ENCODE assay signal across 8 cellular contexts in the genomic region with DNA sequence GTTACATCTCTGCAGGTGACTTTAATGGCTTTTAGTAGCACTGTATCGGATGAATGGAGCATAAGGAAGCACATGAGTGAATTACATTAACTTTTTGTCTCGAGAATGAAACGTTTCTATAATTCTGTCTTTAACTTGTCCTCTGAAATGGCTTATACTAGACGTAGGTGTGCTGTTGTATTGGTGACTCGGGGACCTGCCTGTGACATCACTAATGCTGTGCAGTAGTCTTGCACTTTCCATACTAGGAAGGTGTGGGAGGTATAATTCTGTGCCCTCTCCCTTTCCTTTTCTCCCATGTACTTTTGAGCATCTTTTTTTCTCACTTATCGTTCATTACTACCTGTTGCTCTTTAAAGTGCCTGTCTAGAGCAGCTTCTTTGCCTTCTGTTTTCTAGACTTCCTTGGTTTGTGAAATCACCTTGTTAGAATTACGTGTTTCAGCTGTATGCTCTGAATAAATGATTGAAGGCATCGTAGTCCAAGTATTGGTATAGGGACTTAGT. TPM values are rescaled to one million over a fixed set of nuclear protein-coding genes. Genes with fewer than 3 reads are reported as not detected.
A peak's percentile ranks its signal among the peaks of the same experiment; 100 is the strongest.
DNase-seq lines count a peak whose midpoint lies in the region; ATAC-seq and TF ChIP-seq lines count a peak whose summit lies in the region.

No MANE protein-coding gene starts in this region.

- H3K9me3 Mint-ChIP-seq in CD4-positive, CD25-positive, alpha-beta regulatory T cell: peaks cover 0 to 3% (median 0%) of the 10 kb centered on the region in 7 donors

- H3K4me1 ChIP-seq in CD4-positive, CD25-positive, alpha-beta regulatory T cell (ENCODE audit: control insufficient read depth, insufficient read depth, low read length, poor library complexity, severe bottlenecking): peaks cover 39% of the 10 kb centered on the region
- H3K4me1 ChIP-seq in GM23248 (ENCODE audit: insufficient read depth) (peaks cover 30% of the 10 kb centered on the region), parathyroid adenoma (no peaks in the 10 kb centered on the region)

- H3K4me1 Mint-ChIP-seq in CD4-positive, CD25-positive, alpha-beta regulatory T cell: peaks cover 35 to 55% (median 49%) of the 10 kb centered on the region in 4 donors

- TF ChIP-seq CTCF in epithelial cell of esophagus (IDR thresholded peaks at IDR 0.05; ENCODE audit: insufficient read depth, low read depth, low read length, missing control alignments) (no peak), parathyroid adenoma (IDR thresholded peaks at IDR 0.05) (no peak)

- H2AFZ ChIP-seq in GM23248: peak overlapping the region; percentile 99
- peak overlapping the region; percentile 95 for H2AFZ ChIP-seq in parathyroid adenoma

- no peak for ATAC-seq in CD4-positive, CD25-positive, alpha-beta regulatory T cell (ENCODE audit: low read depth in 2 of 2)
- ATAC-seq in HG02623 (IDR thresholded peaks at IDR 0.05; ENCODE audit: unreplicated experiment): no peak

- H3K36me3 Mint-ChIP-seq in CD4-positive, CD25-positive, alpha-beta regulatory T cell: peaks cover 8% of the 10 kb centered on the region

- peaks cover 14% of the 10 kb centered on the region for H3K27me3 Mint-ChIP-seq in CD4-positive, CD25-positive, alpha-beta regulatory T cell

- H3K9ac ChIP-seq in GM23248: peak overlapping the region; percentile 92
- H3K9ac ChIP-seq in SK-N-MC (ENCODE audit: insufficient read length): peak overlapping the region; percentile 88
- H3K9ac ChIP-seq in parathyroid adenoma: no peak overlapping the region

- WGBS in GM23248 (ENCODE audit: low coverage in 1 of 2, low lambda C conversion rate in 2 of 2, missing lambda C conversion rate in 2 of 2), 2 experiments: 48 to 52% methylated on average over 8 of the region's 8 CpGs

- in situ Hi-C loops in GM23248 (cut with MboI): no loop called here

- peak overlapping the region; percentile 94 to 97 (median 97) for H3K4me3 Mint-ChIP-seq in CD4-positive, CD25-positive, alpha-beta regulatory T cell

- peaks cover 5% of the 10 kb centered on the region for H3K27me3 ChIP-seq in CD4-positive, CD25-positive, alpha-beta regulatory T cell (ENCODE audit: control insufficient read depth, insufficient read depth, low read length)
- no peaks in the 10 kb centered on the region for H3K27me3 ChIP-seq in GM23248 (replicated peaks; ENCODE audit: insufficient read depth)
- H3K27me3 ChIP-seq in parathyroid adenoma (ENCODE audit: control insufficient read depth, insufficient read depth, low read length): no peaks in the 10 kb centered on the region

- H3F3A ChIP-seq in GM23248 (ENCODE audit: insufficient read depth): no peaks in the 10 kb centered on the region

- H3K4me2 ChIP-seq in GM23248 (ENCODE audit: unreplicated experiment) (peak overlapping the region; percentile 87), parathyroid adenoma (ENCODE audit: low read length) (peak overlapping the region; percentile 84)

- H3K9me3 ChIP-seq in CD4-positive, CD25-positive, alpha-beta regulatory T cell (ENCODE audit: control insufficient read depth in 2 of 2, low read length in 2 of 2): no peaks in the 10 kb centered on the region
- H3K9me3 ChIP-seq in GM23248 (ENCODE audit: low read depth): no peaks in the 10 kb centered on the region
- no peaks in the 10 kb centered on the region for H3K9me3 ChIP-seq in SK-N-MC (ENCODE audit: low read depth, low read length)
- H3K9me3 ChIP-seq in parathyroid adenoma (ENCODE audit: control insufficient read depth, low read length): no peaks in the 10 kb centered on the region

- no peaks in the 10 kb centered on the region for H3K36me3 ChIP-seq in CD4-positive, CD25-positive, alpha-beta regulatory T cell (ENCODE audit: control insufficient read depth, insufficient read depth, low read length)
- H3K36me3 ChIP-seq in GM23248 (ENCODE audit: low read depth): no peaks in the 10 kb centered on the region
- peaks cover 4% of the 10 kb centered on the region; the same call in 1 of the 2 replicates for H3K36me3 ChIP-seq in SK-N-MC (ENCODE audit: insufficient read depth, low read length)
- H3K36me3 ChIP-seq in parathyroid adenoma (ENCODE audit: control insufficient read depth, insufficient read depth, low read length): no peaks in the 10 kb centered on the region

- peak overlapping the region; percentile 94 for H3K4me3 ChIP-seq in CD4-positive, CD25-positive, alpha-beta regulatory T cell (ENCODE audit: low read depth, low read length)
- peak overlapping the region; percentile 95 for H3K4me3 ChIP-seq in GM23248
- peak overlapping the region; percentile 79 for H3K4me3 ChIP-seq in SK-N-MC
- H3K4me3 ChIP-seq in epithelial cell of esophagus (ENCODE audit: low read length): peak overlapping the region; percentile 91
- peak overlapping the region; percentile 92 for H3K4me3 ChIP-seq in parathyroid adenoma (ENCODE audit: low read depth, low read length)

- H4K20me1 ChIP-seq in GM23248 (ENCODE audit: insufficient read depth): no peaks in the 10 kb centered on the region

- H3K27ac Mint-ChIP-seq in CD4-positive, CD25-positive, alpha-beta regulatory T cell: peak overlapping the region; percentile 97 to 99 (median 97)

- DNase-seq in CD4-positive, CD25-positive, alpha-beta regulatory T cell: peak; percentile 2 to 39 (median 32)
- peak; percentile 13 for DNase-seq in GM23248
- no peak for DNase-seq in SK-N-MC (ENCODE audit: low read depth, low spot score)
- DNase-seq in epithelial cell of esophagus (ENCODE audit: low read depth): peak; percentile 32
- no peak for DNase-seq in retina
- no peak for DNase-seq in GF-D8 (lab: John Stamatoyannopoulos, UW)

- peaks cover 60% of the 10 kb centered on the region for H3K79me2 ChIP-seq in GM23248 (ENCODE audit: insufficient read depth)
- peaks cover 3% of the 10 kb centered on the region for H3K79me2 ChIP-seq in parathyroid adenoma

- H3K27ac ChIP-seq in CD4-positive, CD25-positive, alpha-beta regulatory T cell (ENCODE audit: insufficient read depth, low read length, poor library complexity, severe bottlenecking): peak overlapping the region; percentile 98
- 0 out of 2 replicates have a peak overlapping the region, but pooled peaks have one; percentile 89 for H3K27ac ChIP-seq in GM23248
- H3K27ac ChIP-seq in SK-N-MC: no peak overlapping the region
- no peak overlapping the region for H3K27ac ChIP-seq in parathyroid adenoma

- no peaks in the 10 kb centered on the region for H3K9me2 ChIP-seq in GM23248 (ENCODE audit: insufficient read depth)

RNA-seq across cellular contexts. Expression of gene NEDD1, which starts 1.2 kb away (rescaled TPM):
- 29.1 TPM for total RNA-seq in CD4-positive, CD25-positive, alpha-beta regulatory T cell
- polyA plus RNA-seq in CD4-positive, CD25-positive, alpha-beta regulatory T cell: 10 to 100 TPM; 33.4 to 45.5 (median 38.3) TPM
- 54.3 and 62.0 TPM in 2 replicates for total RNA-seq in GM23248 (2014; rRNA removed; shearing (Covaris generic))
- 39.7 and 42.2 TPM in 2 replicates for polyA plus RNA-seq in GM23248 (2016; fragmentation: Nextera tagmentation; extraction: Ambion mirVana)

Comparison
In these comparisons a context has a peak if more than half of its experiments do, and no peak if none do; other contexts are left out.
1. DNase-seq: peak in CD4-positive, CD25-positive, alpha-beta regulatory T cell (3 of 3), GM23248 (single experiment) and epithelial cell of esophagus (single experiment); none in SK-N-MC (single experiment), retina (single experiment) and GF-D8 (single experiment).
2. H3K27ac ChIP-seq: peak in CD4-positive, CD25-positive, alpha-beta regulatory T cell (single experiment) and GM23248 (single experiment); none in SK-N-MC (single experiment) and parathyroid adenoma (single experiment).
3. Peak in every context shown above with its lines, with median percentiles within 50 percentile points of each other: H3K4me3 ChIP-seq.